In genomic region chr19:49064768-49065611, GRCh38 we compare ENCODE assay signal across 8 cellular contexts. TPM values are rescaled to one million over a fixed set of nuclear protein-coding genes. Genes with fewer than 3 reads are reported as not detected.
A peak's percentile ranks its signal among the peaks of the same experiment; 100 is the strongest.
DNase-seq lines count a peak whose midpoint lies in the region; ATAC-seq and TF ChIP-seq lines count a peak whose summit lies in the region.

Gene NTF4 (minus strand): TSS chr19:49064818. CDS start chr19:49061997, 2,821 bp downstream.

- TF ChIP-seq EP300 in stomach (IDR thresholded peaks at IDR 0.05) = no peak

- H3K9me3 ChIP-seq in SK-N-MC (ENCODE audit: low read depth, low read length) (no peaks in the 10 kb centered on the region), right cardiac atrium (ENCODE audit: control insufficient read depth, low read length) (no peaks in the 10 kb centered on the region), stomach (no peaks in the 10 kb centered on the region)

- whole genome bisulfite sequencing in right cardiac atrium = 3% methylated on average over 53 of the region's 53 CpGs
- 3 to 9% (median 4%) methylated on average over 24 to 53 of the region's 53 CpGs for WGBS in stomach, 5 donors

- no peak for TF ChIP-seq CTCF in stomach (IDR thresholded peaks at IDR 0.05)

- H3K4me1 ChIP-seq in right cardiac atrium (ENCODE audit: control insufficient read depth, insufficient read depth, low read length) (no peaks in the 10 kb centered on the region), stomach (peaks cover 8 to 14% (median 13%) of the 10 kb centered on the region in 4 donors)

- no peak for TF ChIP-seq POLR2A in stomach (IDR thresholded peaks at IDR 0.05)

- no peak within 1 kb of the TSS for H3K27ac ChIP-seq in SK-N-MC
- peak within 1 kb of the TSS; percentile 43 for H3K27ac ChIP-seq in right cardiac atrium (ENCODE audit: low read length)
- H3K27ac ChIP-seq in stomach = no peak within 1 kb of the TSS

- peak within 1 kb of the TSS; percentile 47 for H3K9ac ChIP-seq in SK-N-MC (ENCODE audit: insufficient read length)

- ATAC-seq in right cardiac atrium (peak; percentile 47 to 56), GM18498 (IDR thresholded peaks at IDR 0.05; ENCODE audit: unreplicated experiment) (no peak)

- DNase-seq in NCI-H146 (lab: John Stamatoyannopoulos, UW) = peak; percentile 26
- no peak for DNase-seq in NCI-H146 treated with DMSO at 0.1 percent for 48 hours (lab: John Stamatoyannopoulos, UW; ENCODE audit: unreplicated experiment)
- no peak for DNase-seq in SK-N-MC (ENCODE audit: low read depth, low spot score)
- DNase-seq in right cardiac atrium = peak; percentile 28 to 75 (median 64)
- peak; percentile 38 for DNase-seq in stomach
- DNase-seq in MV-4-11 (lab: John Stamatoyannopoulos, UW) = no peak
- no peak for DNase-seq in NK-92 treated with Interleukin-12 subunit alpha and Interleukin-12 subunit beta, amount 100 ng/mL, for 24 hours (lab: John Stamatoyannopoulos, UW)

- H3K4me3 ChIP-seq in SK-N-MC = peak within 1 kb of the TSS; percentile 78
- peak within 1 kb of the TSS; percentile 40 for H3K4me3 ChIP-seq in right cardiac atrium (ENCODE audit: low read length)
- peak within 1 kb of the TSS; percentile 28 to 39 (median 30) for H3K4me3 ChIP-seq in stomach

- no peaks in the 10 kb centered on the region for H3K36me3 ChIP-seq in SK-N-MC (ENCODE audit: insufficient read depth, low read length)
- H3K36me3 ChIP-seq in stomach = no peaks in the 10 kb centered on the region

- H3K27me3 ChIP-seq in right cardiac atrium (ENCODE audit: control insufficient read depth, insufficient read depth) (no peaks in the 10 kb centered on the region), stomach (peaks cover 0 to 100% (median 39%) of the 10 kb centered on the region in 3 donors)

- intact Hi-C loops in right cardiac atrium (cut with DNase I) (no loop called here), stomach (cut with DNase I; ENCODE audit: low total_unique reads) (no loop called here)

RNA-seq across cellular contexts. Expression of gene NTF4, which starts in this region (rescaled TPM):
- total RNA-seq in right cardiac atrium = under 1 TPM in 3 of 4 donors, not detected in 1; 0.37 to 0.53 (median 0.41) TPM
- polyA plus RNA-seq in right cardiac atrium = 2.2 TPM
- not detected for total RNA-seq in stomach
- polyA plus RNA-seq in stomach = 10 to 100 TPM in 1 of 3 donors, not detected in 2; 17.5 TPM

Comparison
In these comparisons a context has a peak if more than half of its experiments do, and no peak if none do; other contexts are left out.
1. DNase-seq: peak in NCI-H146 (single experiment), right cardiac atrium (3 of 3) and stomach (single experiment); none in NCI-H146 treated with DMSO at 0.1 percent for 48 hours (single experiment), SK-N-MC (single experiment), MV-4-11 (single experiment) and NK-92 treated with Interleukin-12 subunit alpha and Interleukin-12 subunit beta, amount 100 ng/mL, for 24 hours (single experiment).
2. Peak in every context shown above with its lines, with median percentiles within 50 percentile points of each other: H3K4me3 ChIP-seq.